19 cellular contexts compared by ENCODE assay signal in genomic region chr3:196357905-196358304, GRCh38. TPM values are rescaled to one million over a fixed set of nuclear protein-coding genes. Genes with fewer than 3 reads are reported as not detected.
DNase-seq lines count a peak whose midpoint lies in the region; ATAC-seq and TF ChIP-seq lines count a peak whose summit lies in the region.
"Had no signal": no experiment of that assay in that cellular context is flagged by ENCODE, and none has a peak within 500 bp of the region (broad histone marks: within the 10 kb centered on the region; RNA-seq: fewer than 3 reads in every experiment).

No MANE protein-coding gene starts in this region.

- no peak overlapping the region for H3K4me3 Mint-ChIP-seq in activated CD4-positive, alpha-beta memory T cell treated with anti-CD3 and anti-CD28 coated beads, Interleukin-2, amount 10 ng/mL, durations not matched to agents 7 days and 5 days
- H3K4me3 Mint-ChIP-seq in activated CD4-positive, alpha-beta memory T cell treated with anti-CD3 and anti-CD28 coated beads for 36 hours: no peak overlapping the region
- peak overlapping the region; percentile 29 for H3K4me3 Mint-ChIP-seq in T-helper 1 cell treated with Interleukin-12 subunit alpha and Interleukin-12 subunit beta and Interleukin-4 antibody, amounts not matched to agents 30 μg/mL and 1 μg/mL, for 36 hours
- no peak overlapping the region for H3K4me3 Mint-ChIP-seq in endodermal cell
- H3K4me3 Mint-ChIP-seq in stimulated activated effector memory CD8-positive, alpha-beta T cell treated with anti-CD3 and anti-CD28 coated beads, Interleukin-12 subunit alpha, Interleukin-12 subunit beta, amount 100 ng/mL, for 72 hours: no peak overlapping the region
- H3K4me3 Mint-ChIP-seq in activated T-cell treated with anti-CD3 and anti-CD28 coated beads, Interleukin-2, amount 50 U/mL, for 24 hours: no peak overlapping the region
- H3K4me3 Mint-ChIP-seq: GM23338 had no signal

- CTCF ChIA-PET in activated CD4-positive, alpha-beta memory T cell treated with anti-CD3 and anti-CD28 coated beads, Interleukin-2, amount 10 ng/mL, durations not matched to agents 7 days and 5 days (lab: Charles Lee): interaction anchor here (1.4 kb wide), 1 partner anchor 12 kb away, joined by 3 read pairs; no protein-coding TSS in a partner anchor
- CTCF ChIA-PET in activated CD4-positive, alpha-beta memory T cell treated with anti-CD3 and anti-CD28 coated beads for 36 hours (lab: Charles Lee): no interaction called here

- peaks cover 88% of the 10 kb centered on the region for H3K36me3 ChIP-seq in endodermal cell (ENCODE audit: control insufficient read depth, insufficient read depth, low read length)
- peaks cover 0 to 54% (median 15%) of the 10 kb centered on the region in 4 donors for H3K36me3 ChIP-seq in right lobe of liver

- 98 to 100% methylated on average over 4 to 7 of the region's 7 CpGs for WGBS in endodermal cell (ENCODE audit: insufficient coverage in 1 of 2, insufficient read length in 1 of 2), 2 experiments
- WGBS in right lobe of liver (ENCODE audit: insufficient coverage, low coverage, low lambda C conversion rate, missing lambda C conversion rate): 82% methylated on average over 5 of the region's 7 CpGs

- H3K27me3 ChIP-seq in endodermal cell (ENCODE audit: control insufficient read depth, insufficient read depth, low read length, poor library complexity, severe bottlenecking) (no peaks in the 10 kb centered on the region), right lobe of liver (no peaks in the 10 kb centered on the region)

- no peak for TF ChIP-seq POLR2A in right lobe of liver (IDR thresholded peaks at IDR 0.05)

- H3K4me1 Mint-ChIP-seq in activated CD4-positive, alpha-beta memory T cell treated with anti-CD3 and anti-CD28 coated beads, Interleukin-2, amount 10 ng/mL, durations not matched to agents 7 days and 5 days: peaks cover 15% of the 10 kb centered on the region
- H3K4me1 Mint-ChIP-seq in activated CD4-positive, alpha-beta memory T cell treated with anti-CD3 and anti-CD28 coated beads for 36 hours (ENCODE audit: low read depth): peaks cover 6% of the 10 kb centered on the region
- H3K4me1 Mint-ChIP-seq in T-helper 1 cell treated with Interleukin-12 subunit alpha and Interleukin-12 subunit beta and Interleukin-4 antibody, amounts not matched to agents 30 μg/mL and 1 μg/mL, for 36 hours (ENCODE audit: low read depth): peaks cover 11% of the 10 kb centered on the region
- H3K4me1 Mint-ChIP-seq in endodermal cell: no peaks in the 10 kb centered on the region
- peaks cover 19% of the 10 kb centered on the region for H3K4me1 Mint-ChIP-seq in stimulated activated effector memory CD8-positive, alpha-beta T cell treated with anti-CD3 and anti-CD28 coated beads, Interleukin-12 subunit alpha, Interleukin-12 subunit beta, amount 100 ng/mL, for 72 hours
- H3K4me1 Mint-ChIP-seq in activated T-cell treated with anti-CD3 and anti-CD28 coated beads, Interleukin-2, amount 50 U/mL, for 24 hours (ENCODE audit: low read depth): peaks cover 9% of the 10 kb centered on the region
- H3K4me1 Mint-ChIP-seq: GM23338 had no signal

- no peak overlapping the region for H3K9ac ChIP-seq in endodermal cell (ENCODE audit: extremely low read depth, low read length, poor library complexity, severe bottlenecking)

- no peak for TF ChIP-seq CTCF in endodermal cell (conservative IDR thresholded peaks at IDR 0.05)
- no peak for TF ChIP-seq CTCF in right lobe of liver (IDR thresholded peaks at IDR 0.05)

- H3K4me1 ChIP-seq in endodermal cell (ENCODE audit: control insufficient read depth, insufficient read depth, low read length) (no peaks in the 10 kb centered on the region), right lobe of liver (no peaks in the 10 kb centered on the region)

- peak overlapping the region; percentile 21 for H3K27ac Mint-ChIP-seq in activated CD4-positive, alpha-beta memory T cell treated with anti-CD3 and anti-CD28 coated beads, Interleukin-2, amount 10 ng/mL, durations not matched to agents 7 days and 5 days
- no peak overlapping the region for H3K27ac Mint-ChIP-seq in activated CD4-positive, alpha-beta memory T cell treated with anti-CD3 and anti-CD28 coated beads for 36 hours
- peak overlapping the region; percentile 60 for H3K27ac Mint-ChIP-seq in T-helper 1 cell treated with Interleukin-12 subunit alpha and Interleukin-12 subunit beta and Interleukin-4 antibody, amounts not matched to agents 30 μg/mL and 1 μg/mL, for 36 hours
- peak overlapping the region; percentile 42 for H3K27ac Mint-ChIP-seq in endodermal cell
- peak overlapping the region; percentile 48 for H3K27ac Mint-ChIP-seq in stimulated activated effector memory CD8-positive, alpha-beta T cell treated with anti-CD3 and anti-CD28 coated beads, Interleukin-12 subunit alpha, Interleukin-12 subunit beta, amount 100 ng/mL, for 72 hours
- no peak overlapping the region for H3K27ac Mint-ChIP-seq in activated T-cell treated with anti-CD3 and anti-CD28 coated beads, Interleukin-2, amount 50 U/mL, for 24 hours
- H3K27ac Mint-ChIP-seq: GM23338 had no signal

- no peak overlapping the region for H3K27ac ChIP-seq in endodermal cell (ENCODE audit: low read depth, low read length)
- no peak overlapping the region for H3K27ac ChIP-seq in right lobe of liver

- POLR2A ChIA-PET in activated CD4-positive, alpha-beta memory T cell treated with anti-CD3 and anti-CD28 coated beads, Interleukin-2, amount 10 ng/mL, durations not matched to agents 7 days and 5 days (lab: Charles Lee): interaction anchor here (2.1 kb wide), 1 partner anchor 40 kb away, joined by 9 read pairs; the partner anchor contains the start of gene DYNLT2B
- POLR2A ChIA-PET in activated CD4-positive, alpha-beta memory T cell treated with anti-CD3 and anti-CD28 coated beads for 36 hours (lab: Charles Lee): no interaction called here

- H3K27me3 Mint-ChIP-seq in activated CD4-positive, alpha-beta memory T cell treated with anti-CD3 and anti-CD28 coated beads, Interleukin-2, amount 10 ng/mL, durations not matched to agents 7 days and 5 days: no peaks in the 10 kb centered on the region
- no peaks in the 10 kb centered on the region for H3K27me3 Mint-ChIP-seq in activated CD4-positive, alpha-beta memory T cell treated with anti-CD3 and anti-CD28 coated beads for 36 hours
- H3K27me3 Mint-ChIP-seq in T-helper 1 cell treated with Interleukin-12 subunit alpha and Interleukin-12 subunit beta and Interleukin-4 antibody, amounts not matched to agents 30 μg/mL and 1 μg/mL, for 36 hours (ENCODE audit: low read depth): no peaks in the 10 kb centered on the region
- no peaks in the 10 kb centered on the region for H3K27me3 Mint-ChIP-seq in endodermal cell (ENCODE audit: insufficient read depth)
- no peaks in the 10 kb centered on the region for H3K27me3 Mint-ChIP-seq in activated T-cell treated with anti-CD3 and anti-CD28 coated beads, Interleukin-2, amount 50 U/mL, for 24 hours

- DNase-seq in activated CD4-positive, alpha-beta memory T cell treated with anti-CD3 and anti-CD28 coated beads, Interleukin-2, amount 10 ng/mL, durations not matched to agents 7 days and 5 days: no peak
- no peak for DNase-seq in activated CD4-positive, alpha-beta memory T cell treated with anti-CD3 and anti-CD28 coated beads for 36 hours
- DNase-seq in endodermal cell: no peak
- no peak for DNase-seq in stimulated activated effector memory CD8-positive, alpha-beta T cell treated with anti-CD3 and anti-CD28 coated beads, Interleukin-12 subunit alpha, Interleukin-12 subunit beta, amount 100 ng/mL, for 72 hours (ENCODE audit: low spot score in 2 of 2)
- DNase-seq in D341Med (ENCODE audit: low spot score): no peak
- DNase-seq in activated T-cell treated with anti-CD3 and anti-CD28 coated beads, Interleukin-2, amount 50 U/mL, for 24 hours: no peak
- DNase-seq in right lobe of liver: no peak
- DNase-seq: C1 segment of cervical spinal cord, GF-D8, KBM-7, NCI-H1436, NCI-H2029, NCI-H2171, NCI-H446 treated with DMSO at 0.1 percent for 48 hours, NCI-H748 treated with DMSO at 0.1 percent for 48 hours had no signal

- no peaks in the 10 kb centered on the region for H3K9me3 ChIP-seq in endodermal cell (ENCODE audit: control insufficient read depth, low read length)
- no peaks in the 10 kb centered on the region for H3K9me3 ChIP-seq in right lobe of liver

- intact Hi-C loops in activated CD4-positive, alpha-beta memory T cell treated with anti-CD3 and anti-CD28 coated beads for 36 hours (cut with micrococcal nuclease): no loop called here
- intact Hi-C loops in right lobe of liver (cut with DNase I): no loop called here

- H3K36me3 Mint-ChIP-seq in activated CD4-positive, alpha-beta memory T cell treated with anti-CD3 and anti-CD28 coated beads, Interleukin-2, amount 10 ng/mL, durations not matched to agents 7 days and 5 days (ENCODE audit: low read depth): peaks cover 72% of the 10 kb centered on the region
- peaks cover 44% of the 10 kb centered on the region for H3K36me3 Mint-ChIP-seq in activated CD4-positive, alpha-beta memory T cell treated with anti-CD3 and anti-CD28 coated beads for 36 hours
- peaks cover 58% of the 10 kb centered on the region for H3K36me3 Mint-ChIP-seq in T-helper 1 cell treated with Interleukin-12 subunit alpha and Interleukin-12 subunit beta and Interleukin-4 antibody, amounts not matched to agents 30 μg/mL and 1 μg/mL, for 36 hours (ENCODE audit: low read depth)
- peaks cover 74% of the 10 kb centered on the region for H3K36me3 Mint-ChIP-seq in endodermal cell (ENCODE audit: low read depth)
- peaks cover 99% of the 10 kb centered on the region for H3K36me3 Mint-ChIP-seq in stimulated activated effector memory CD8-positive, alpha-beta T cell treated with anti-CD3 and anti-CD28 coated beads, Interleukin-12 subunit alpha, Interleukin-12 subunit beta, amount 100 ng/mL, for 72 hours
- peaks cover 82% of the 10 kb centered on the region for H3K36me3 Mint-ChIP-seq in activated T-cell treated with anti-CD3 and anti-CD28 coated beads, Interleukin-2, amount 50 U/mL, for 24 hours (ENCODE audit: low read depth)

- no peaks in the 10 kb centered on the region for H3K9me3 Mint-ChIP-seq in activated CD4-positive, alpha-beta memory T cell treated with anti-CD3 and anti-CD28 coated beads, Interleukin-2, amount 10 ng/mL, durations not matched to agents 7 days and 5 days
- H3K9me3 Mint-ChIP-seq in activated CD4-positive, alpha-beta memory T cell treated with anti-CD3 and anti-CD28 coated beads for 36 hours: no peaks in the 10 kb centered on the region
- no peaks in the 10 kb centered on the region for H3K9me3 Mint-ChIP-seq in T-helper 1 cell treated with Interleukin-12 subunit alpha and Interleukin-12 subunit beta and Interleukin-4 antibody, amounts not matched to agents 30 μg/mL and 1 μg/mL, for 36 hours
- H3K9me3 Mint-ChIP-seq in endodermal cell: no peaks in the 10 kb centered on the region
- no peaks in the 10 kb centered on the region for H3K9me3 Mint-ChIP-seq in stimulated activated effector memory CD8-positive, alpha-beta T cell treated with anti-CD3 and anti-CD28 coated beads, Interleukin-12 subunit alpha, Interleukin-12 subunit beta, amount 100 ng/mL, for 72 hours
- H3K9me3 Mint-ChIP-seq in activated T-cell treated with anti-CD3 and anti-CD28 coated beads, Interleukin-2, amount 50 U/mL, for 24 hours: no peaks in the 10 kb centered on the region
- H3K9me3 Mint-ChIP-seq: GM23338 had no signal

- H3K4me3 ChIP-seq in endodermal cell (ENCODE audit: low read length) (no peak overlapping the region), right lobe of liver (no peak overlapping the region)
- H3K4me3 ChIP-seq: GM23338 had no signal

- peak; percentile 57 for ATAC-seq in stimulated activated effector memory CD8-positive, alpha-beta T cell treated with anti-CD3 and anti-CD28 coated beads, Interleukin-12 subunit alpha, Interleukin-12 subunit beta, amount 100 ng/mL, for 72 hours
- ATAC-seq in right lobe of liver: no peak
- ATAC-seq: GM23338, HCT116, Panc1 had no signal

RNA-seq across cellular contexts. Expression of gene TM4SF19, which starts 19.7 kb away (rescaled TPM):
- total RNA-seq in activated CD4-positive, alpha-beta memory T cell treated with anti-CD3 and anti-CD28 coated beads, Interleukin-2, amount 10 ng/mL, durations not matched to agents 7 days and 5 days: not detected
- not detected for total RNA-seq in activated CD4-positive, alpha-beta memory T cell treated with anti-CD3 and anti-CD28 coated beads for 36 hours
- total RNA-seq in endodermal cell (not detected), right lobe of liver (1 to 10 TPM in 1 of 6 experiments, under 1 TPM in 1, not detected in 4; 0.59 to 1.7 TPM)
- not detected for polyA plus RNA-seq in endodermal cell (2013, experiment 1 of 2)
- polyA plus RNA-seq in endodermal cell (2013, experiment 2 of 2): not detected
- total RNA-seq: GM23338 had no signal

RNA-seq across cellular contexts. Expression of gene DYNLT2B, which starts 39.9 kb away (rescaled TPM):
- 10 to 100 TPM; 21.1 to 24.0 TPM for total RNA-seq in activated CD4-positive, alpha-beta memory T cell treated with anti-CD3 and anti-CD28 coated beads, Interleukin-2, amount 10 ng/mL, durations not matched to agents 7 days and 5 days
- total RNA-seq in activated CD4-positive, alpha-beta memory T cell treated with anti-CD3 and anti-CD28 coated beads for 36 hours: 10 to 100 TPM; 15.8 to 17.1 TPM
- total RNA-seq in endodermal cell (10 to 100 TPM; 22.6 to 45.5 TPM), right lobe of liver (1 to 10 TPM in 3 of 6 experiments, under 1 TPM in 1, not detected in 2; 0.62 to 2.6 (median 1.4) TPM)
- 46.2 TPM for polyA plus RNA-seq in endodermal cell (2013, experiment 1 of 2)
- 52.7 TPM for polyA plus RNA-seq in endodermal cell (2013, experiment 2 of 2)

Comparison
In these comparisons a context has a peak if more than half of its experiments do, and no peak if none do; other contexts are left out.
1. H3K27ac Mint-ChIP-seq: peak in activated CD4-positive, alpha-beta memory T cell treated with anti-CD3 and anti-CD28 coated beads, Interleukin-2, amount 10 ng/mL, durations not matched to agents 7 days and 5 days (single experiment), T-helper 1 cell treated with Interleukin-12 subunit alpha and Interleukin-12 subunit beta and Interleukin-4 antibody, amounts not matched to agents 30 μg/mL and 1 μg/mL, for 36 hours (single experiment), endodermal cell (single experiment) and stimulated activated effector memory CD8-positive, alpha-beta T cell treated with anti-CD3 and anti-CD28 coated beads, Interleukin-12 subunit alpha, Interleukin-12 subunit beta, amount 100 ng/mL, for 72 hours (single experiment); none in activated CD4-positive, alpha-beta memory T cell treated with anti-CD3 and anti-CD28 coated beads for 36 hours (single experiment) and activated T-cell treated with anti-CD3 and anti-CD28 coated beads, Interleukin-2, amount 50 U/mL, for 24 hours (single experiment).
2. RNA of gene DYNLT2B, which starts 39.9 kb away (total RNA-seq): 22.6 to 45.5 TPM in endodermal cell, 21.1 to 24.0 TPM in activated CD4-positive, alpha-beta memory T cell treated with anti-CD3 and anti-CD28 coated beads, Interleukin-2, amount 10 ng/mL, durations not matched to agents 7 days and 5 days and 15.8 to 17.1 TPM in activated CD4-positive, alpha-beta memory T cell treated with anti-CD3 and anti-CD28 coated beads for 36 hours; 0.62 to 2.6 TPM in right lobe of liver; every median in the first group is over 4 times any median in the second.